Comparison of ENCODE assay signal across 32 cellular contexts in the genomic region with DNA sequence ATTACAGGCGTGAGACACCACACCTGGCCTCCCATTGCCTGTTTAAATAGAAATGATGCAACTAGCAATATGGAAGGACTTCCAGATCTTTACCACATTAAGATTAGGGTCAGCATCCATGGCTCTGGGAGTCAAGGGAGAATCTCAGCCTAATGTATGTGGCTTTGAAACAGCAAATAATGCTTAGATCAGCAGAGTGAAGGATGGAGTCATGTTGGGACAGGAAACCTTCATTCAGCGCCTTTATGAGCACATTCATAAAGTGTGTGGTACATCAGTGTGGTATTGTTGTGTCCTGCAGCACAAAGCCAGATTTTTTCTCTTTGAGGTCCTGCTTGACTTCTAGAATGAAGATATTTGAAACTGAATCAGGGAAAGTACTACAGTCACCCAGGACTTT. TPM values are rescaled to one million over a fixed set of nuclear protein-coding genes. Genes with fewer than 3 reads are reported as not detected.
DNase-seq lines count a peak whose midpoint lies in the region; ATAC-seq, FAIRE-seq and TF ChIP-seq lines count a peak whose summit lies in the region.
"Had no signal": no experiment of that assay in that cellular context is flagged by ENCODE, and none has a peak within 500 bp of the region (broad histone marks: within the 10 kb centered on the region; RNA-seq: fewer than 3 reads in every experiment).

No MANE protein-coding gene starts in this region.

- intact Hi-C loops in sciatic nerve (cut with DNase I) = no loop called here

- H3K36me3 ChIP-seq in HEK293 (ENCODE audit: control insufficient read depth in 2 of 2, insufficient read depth in 1 of 2, low read length in 2 of 2) (peaks cover 0 to 13% of the 10 kb centered on the region in 2 experiments; a peak in 1 of 3 replicates), bronchial epithelial cell (ENCODE audit: control insufficient read depth, insufficient read depth, low read length) (no peaks in the 10 kb centered on the region), neural progenitor cell (no peaks in the 10 kb centered on the region)

- H4K20me1 ChIP-seq in neural progenitor cell (ENCODE audit: low read depth) = no peaks in the 10 kb centered on the region

- H3K9me3 Mint-ChIP-seq in neural progenitor cell = no peaks in the 10 kb centered on the region
- H3K9me3 Mint-ChIP-seq: activated naive CD4-positive, alpha-beta T cell treated with anti-CD3 and anti-CD28 coated beads, Interleukin-2, amount 50 U/mL, for 24 hours; immature natural killer cell; stimulated activated naive CD8-positive, alpha-beta T cell treated with anti-CD3 and anti-CD28 coated beads, Interleukin-15, Interleukin-2, amounts not matched to agents 100 ng/mL and 50 ng/mL, for 24 hours had no signal

- peak; percentile 52 for DNase-seq in bronchial epithelial cell (ENCODE audit: low read depth)
- no peak for DNase-seq in neural progenitor cell (ENCODE audit: low spot score)
- DNase-seq in kidney tubule cell (ENCODE audit: low spot score) = no peak
- DNase-seq in sciatic nerve (ENCODE audit: low spot score) = no peak
- DNase-seq: activated CD4-positive, CD25-positive, alpha-beta regulatory T cell treated with anti-CD3 and anti-CD28 coated beads, Interleukin-2, amount 50 U/mL, for 72 hours; activated CD8-positive, alpha-beta T cell treated with anti-CD3 and anti-CD28 coated beads, Interleukin-2, amount 10 ng/mL, durations not matched to agents 7 days and 5 days; activated T-cell treated with anti-CD3 and anti-CD28 coated beads for 4 hours; amniotic stem cell; brain microvascular endothelial cell; dorsolateral prefrontal cortex; EL; GOT3; hypothalamus; immature natural killer cell; mammary epithelial cell; NCI-H1436 treated with DMSO at 0.1 percent for 48 hours; NCI-H2081 treated with DMSO at 0.1 percent for 48 hours; NCI-H345; NCI-H69; PC-3; right cardiac atrium; SK-N-SH; spleen; stimulated activated CD8-positive, alpha-beta memory T cell treated with anti-CD3 and anti-CD28 coated beads, Interleukin-4, amount 100 ng/mL, for 48 hours had no signal

- no peak for FAIRE-seq in bronchial epithelial cell (lab: Jason Lieb, UNC)
- FAIRE-seq: GM18507, GM19239 had no signal

- no peak overlapping the region for H3K4me3 Mint-ChIP-seq in neural progenitor cell
- H3K4me3 Mint-ChIP-seq: activated CD8-positive, alpha-beta T cell treated with anti-CD3 and anti-CD28 coated beads, Interleukin-2, amount 10 ng/mL, durations not matched to agents 7 days and 5 days; activated naive CD4-positive, alpha-beta T cell treated with anti-CD3 and anti-CD28 coated beads, Interleukin-2, amount 50 U/mL, for 24 hours; immature natural killer cell; stimulated activated naive CD8-positive, alpha-beta T cell treated with anti-CD3 and anti-CD28 coated beads, Interleukin-15, Interleukin-2, amounts not matched to agents 100 ng/mL and 50 ng/mL, for 24 hours had no signal

- no peak for TF ChIP-seq CTCF in C4-2B (conservative IDR thresholded peaks at IDR 0.05)
- TF ChIP-seq CTCF in HEK293 (tag by site-specific recombination; IDR thresholded peaks at IDR 0.05) = no peak
- no peak for TF ChIP-seq CTCF in bronchial epithelial cell (IDR thresholded peaks at IDR 0.05; ENCODE audit: insufficient read depth, low read length, severe bottlenecking)
- TF ChIP-seq CTCF in neural progenitor cell (IDR thresholded peaks at IDR 0.05) = no peak

- H3K4me2 ChIP-seq in neural progenitor cell = no peak overlapping the region
- H3K4me2 ChIP-seq: SK-N-SH had no signal

- H3K27ac ChIP-seq in C4-2B (peak overlapping the region; percentile 9; the same call in 1 of the 2 replicates), HEK293 (ENCODE audit: extremely low read depth, low read depth, low read length) (no peak overlapping the region), neural progenitor cell (no peak overlapping the region)
- H3K27ac ChIP-seq: brain microvascular endothelial cell, spleen, thoracic aorta had no signal

- POLR2A ChIA-PET in HEK293 (lab: Yijun Ruan, JAX) = interaction anchor here (1.0 kb wide), 1 partner anchor 16 kb away, joined by 3 read pairs; no protein-coding TSS in a partner anchor

- H3K4me1 Mint-ChIP-seq in neural progenitor cell = peaks cover 36% of the 10 kb centered on the region

- H3K9ac ChIP-seq in neural progenitor cell = no peak overlapping the region
- H3K9ac ChIP-seq: SK-N-SH had no signal

- peaks cover 48% of the 10 kb centered on the region for H3F3A ChIP-seq in neural progenitor cell (ENCODE audit: low read depth)

- H3K27ac Mint-ChIP-seq in neural progenitor cell = peak overlapping the region; percentile 40
- H3K27ac Mint-ChIP-seq: activated CD8-positive, alpha-beta T cell treated with anti-CD3 and anti-CD28 coated beads, Interleukin-2, amount 10 ng/mL, durations not matched to agents 7 days and 5 days; stimulated activated naive CD8-positive, alpha-beta T cell treated with anti-CD3 and anti-CD28 coated beads, Interleukin-15, Interleukin-2, amounts not matched to agents 100 ng/mL and 50 ng/mL, for 24 hours had no signal

- CTCF ChIA-PET in HEK293 (lab: Yijun Ruan, JAX) = interaction anchor here (0.8 kb wide), 1 partner anchor 16 kb away, joined by 3 read pairs; no protein-coding TSS in a partner anchor

- H3K4me1 ChIP-seq in HEK293 (ENCODE audit: control insufficient read depth, insufficient read depth, low read length) (no peaks in the 10 kb centered on the region), neural progenitor cell (peaks cover 23% of the 10 kb centered on the region)

- no peaks in the 10 kb centered on the region for H3K27me3 Mint-ChIP-seq in neural progenitor cell (ENCODE audit: insufficient read depth, low read depth)
- H3K27me3 Mint-ChIP-seq: activated naive CD4-positive, alpha-beta T cell treated with anti-CD3 and anti-CD28 coated beads, Interleukin-2, amount 50 U/mL, for 24 hours; stimulated activated naive CD8-positive, alpha-beta T cell treated with anti-CD3 and anti-CD28 coated beads, Interleukin-15, Interleukin-2, amounts not matched to agents 100 ng/mL and 50 ng/mL, for 24 hours had no signal

- H3K4me3 ChIP-seq in HEK293 (ENCODE audit: low read depth, low read length) = no peak overlapping the region
- H3K4me3 ChIP-seq in bronchial epithelial cell (ENCODE audit: low read depth, low read length) = no peak overlapping the region
- H3K4me3 ChIP-seq in neural progenitor cell = no peak overlapping the region
- H3K4me3 ChIP-seq: dorsolateral prefrontal cortex, spleen, thoracic aorta had no signal

- H2AFZ ChIP-seq in neural progenitor cell (replicated peaks) = no peak overlapping the region

- H3K9me3 ChIP-seq in HEK293 (ENCODE audit: control insufficient read depth, insufficient read depth, low read depth, low read length) (no peaks in the 10 kb centered on the region), neural progenitor cell (ENCODE audit: low read depth) (no peaks in the 10 kb centered on the region)
- H3K9me3 ChIP-seq: SK-N-SH, spleen, thoracic aorta had no signal

- no peaks in the 10 kb centered on the region for H3K79me2 ChIP-seq in neural progenitor cell (ENCODE audit: low read depth)

- H3K36me3 Mint-ChIP-seq in neural progenitor cell = peaks cover 5% of the 10 kb centered on the region
- H3K36me3 Mint-ChIP-seq: activated naive CD4-positive, alpha-beta T cell treated with anti-CD3 and anti-CD28 coated beads, Interleukin-2, amount 50 U/mL, for 24 hours had no signal

- H3K27me3 ChIP-seq in bronchial epithelial cell (ENCODE audit: control insufficient read depth, insufficient read depth, low read length) (no peaks in the 10 kb centered on the region), neural progenitor cell (no peaks in the 10 kb centered on the region)
- H3K27me3 ChIP-seq: brain microvascular endothelial cell, dorsolateral prefrontal cortex, spleen had no signal

- ATAC-seq in sciatic nerve (no peak), HG03108 (IDR thresholded peaks at IDR 0.05; ENCODE audit: unreplicated experiment) (no peak)
- ATAC-seq: activated CD8-positive, alpha-beta T cell treated with anti-CD3 and anti-CD28 coated beads, Interleukin-2, amount 10 ng/mL, durations not matched to agents 7 days and 5 days; PC-3; right cardiac atrium had no signal

TF ChIP-seq in HEK293, 187 proteins besides CTCF, POLR2A, EP300 and RAD21 (continues in another document):
- TF ChIP-seq MZF1 (tag by site-specific recombination; IDR thresholded peaks at IDR 0.05; ENCODE audit: borderline replicate concordance) (no peak), ZNF16 (tag by site-specific recombination; IDR thresholded peaks at IDR 0.05; ENCODE audit: low read depth) (no peak), ZNF530 (tag by site-specific recombination; IDR thresholded peaks at IDR 0.05; ENCODE audit: low read depth) (no peak), ZNF654 (tag by site-specific recombination; IDR thresholded peaks at IDR 0.05; ENCODE audit: low read depth) (no peak), ZSCAN23 (tag by site-specific recombination; IDR thresholded peaks at IDR 0.05) (no peak), TCF7L2 (IDR thresholded peaks at IDR 0.05; ENCODE audit: borderline replicate concordance, low read depth, low read length) (no peak), ZNF629 (tag by site-specific recombination; IDR thresholded peaks at IDR 0.05) (no peak), KLF1 (tag by site-specific recombination; IDR thresholded peaks at IDR 0.05) (no peak), ZNF121 (tag by site-specific recombination; IDR thresholded peaks at IDR 0.05) (no peak), OVOL3 (tag by site-specific recombination; IDR thresholded peaks at IDR 0.05) (no peak), SETDB1 (IDR thresholded peaks at IDR 0.05; ENCODE audit: insufficient read length, low read length) (no peak), ZXDB (tag by site-specific recombination; IDR thresholded peaks at IDR 0.05) (no peak), ZNF157 (tag by site-specific recombination; IDR thresholded peaks at IDR 0.05) (no peak)

RNA-seq across cellular contexts. Expression of a gene that starts 15.3 kb away (rescaled TPM):
- total RNA-seq in bronchial epithelial cell (7.9 and 12.5 TPM in 2 replicates), neural progenitor cell (ENCODE audit: low replicate concordance) (0.65 and 6.6 TPM in 2 replicates), sciatic nerve (12.3 TPM)

RNA-seq across cellular contexts. Expression of a gene that starts 16.3 kb away (rescaled TPM):
- total RNA-seq in bronchial epithelial cell = 11.6 and 12.8 TPM in 2 replicates
- total RNA-seq in neural progenitor cell (ENCODE audit: low replicate concordance) = 4.1 and 5.2 TPM in 2 replicates
- 13.4 TPM for total RNA-seq in sciatic nerve

RNA-seq across cellular contexts. Expression of a gene that starts 21.0 kb away (rescaled TPM):
- total RNA-seq in bronchial epithelial cell = 1,194 and 1,306 TPM in 2 replicates
- total RNA-seq in neural progenitor cell (ENCODE audit: low replicate concordance) = 1,038 and 1,695 TPM in 2 replicates
- total RNA-seq in sciatic nerve = 233 TPM

RNA-seq across cellular contexts. Expression of a gene that starts 26.0 kb away (rescaled TPM):
- total RNA-seq in bronchial epithelial cell (9.0 and 10.0 TPM in 2 replicates), neural progenitor cell (ENCODE audit: low replicate concordance) (82.2 and 136 TPM in 2 replicates), sciatic nerve (36.9 TPM)

RNA-seq across cellular contexts. Expression of a gene that starts 36.4 kb away (rescaled TPM):
- 45.0 and 46.9 TPM in 2 replicates for total RNA-seq in bronchial epithelial cell
- 60.9 and 101 TPM in 2 replicates for total RNA-seq in neural progenitor cell (ENCODE audit: low replicate concordance)
- 70.1 TPM for total RNA-seq in sciatic nerve
